ENCODE assay signal across 14 cellular contexts in the genomic region with DNA sequence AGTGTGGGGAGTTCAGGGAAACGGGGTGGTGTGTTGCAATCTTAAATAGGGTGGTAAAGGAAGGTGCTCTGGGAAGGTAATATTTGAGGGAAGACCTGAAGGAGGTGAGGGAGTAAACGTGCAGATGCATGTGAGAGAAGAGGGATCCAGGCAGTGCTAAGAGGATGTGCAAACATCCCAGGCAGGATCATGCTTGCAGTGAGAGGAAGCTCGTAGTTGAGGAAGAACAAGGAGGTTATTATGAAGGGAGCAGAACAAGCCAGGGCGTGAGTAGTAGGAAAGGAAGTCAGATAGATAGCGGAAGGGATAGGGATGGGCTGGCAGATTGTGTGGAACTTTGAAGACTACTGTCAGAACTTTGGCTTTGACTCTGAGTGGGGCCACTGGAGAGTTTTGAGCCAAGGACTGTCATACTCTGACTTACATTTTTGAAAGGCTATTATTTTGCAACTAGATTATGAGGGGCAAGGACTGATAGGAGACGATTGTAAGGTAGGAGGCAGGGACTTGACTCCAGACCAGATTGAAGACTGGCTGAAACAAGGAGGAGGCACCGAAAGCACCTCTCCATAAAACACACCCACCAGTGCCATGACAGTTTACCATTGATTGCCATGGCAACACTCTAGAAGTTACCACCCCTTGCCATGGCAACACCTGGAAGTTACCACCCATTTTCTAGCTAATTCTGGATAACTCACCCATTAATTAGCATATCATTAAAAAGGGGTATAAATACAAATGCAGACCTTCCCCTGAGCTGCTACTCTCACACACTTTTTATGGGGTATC.
A peak's percentile ranks its signal among the peaks of the same experiment; 100 is the strongest.
DNase-seq lines count a peak whose midpoint lies in the region; ATAC-seq and TF ChIP-seq lines count a peak whose summit lies in the region.
"Had no signal": no experiment of that assay in that cellular context is flagged by ENCODE, and none has a peak within 500 bp of the region (broad histone marks: within the 10 kb centered on the region; RNA-seq: fewer than 3 reads in every experiment).

No MANE protein-coding gene starts in this region.

- H3K27ac ChIP-seq in RWPE2 (ENCODE audit: poor library complexity, severe bottlenecking), result peak overlapping the region; percentile 80
- peak overlapping the region in 2 of 4 donors; percentile 18 to 52 for H3K27ac ChIP-seq in gastroesophageal sphincter
- peak overlapping the region in 3 of 4 donors; percentile 19 to 52 (median 22) for H3K27ac ChIP-seq in sigmoid colon
- no peak overlapping the region for H3K27ac ChIP-seq in stomach
- no peak overlapping the region for H3K27ac ChIP-seq in osteoblast (ENCODE audit: low read depth, low read length)
- H3K27ac ChIP-seq: body of pancreas, SK-N-MC, WERI-Rb-1 had no signal

- H3K4me2 ChIP-seq in osteoblast (ENCODE audit: insufficient read depth, low read length), result no peak overlapping the region

- H4K20me1 ChIP-seq in osteoblast (ENCODE audit: insufficient read depth, low read length), result no peaks in the 10 kb centered on the region

- WGBS in gastroesophageal sphincter (ENCODE audit: low coverage in 1 of 2), 2 donors, result 61 to 72% methylated on average over 6 to 7 of the region's 7 CpGs
- 70 to 75% methylated on average over 7 of the region's 7 CpGs for WGBS in sigmoid colon, 2 donors
- 66 to 72% (median 70%) methylated on average over 7 of the region's 7 CpGs for WGBS in stomach, 5 donors

- H3K27me3 ChIP-seq in RWPE2 (ENCODE audit: insufficient read depth, poor library complexity, severe bottlenecking), result no peaks in the 10 kb centered on the region
- no peaks in the 10 kb centered on the region for H3K27me3 ChIP-seq in gastroesophageal sphincter
- no peaks in the 10 kb centered on the region for H3K27me3 ChIP-seq in sigmoid colon
- no peaks in the 10 kb centered on the region for H3K27me3 ChIP-seq in stomach
- H3K27me3 ChIP-seq in osteoblast (ENCODE audit: insufficient read depth, low read length), result no peaks in the 10 kb centered on the region
- H3K27me3 ChIP-seq: body of pancreas had no signal

- intact Hi-C loops in sigmoid colon (cut with DNase I) (no loop called here), stomach (cut with DNase I; ENCODE audit: low total_unique reads) (no loop called here)

- no peak overlapping the region for H2AFZ ChIP-seq in osteoblast (ENCODE audit: low read length)

- H3K4me1 ChIP-seq in RWPE2 (ENCODE audit: insufficient read depth, poor library complexity, severe bottlenecking) (peaks cover 10% of the 10 kb centered on the region), gastroesophageal sphincter (peaks cover 0 to 27% (median 11%) of the 10 kb centered on the region in 3 donors), sigmoid colon (peaks cover 0 to 40% (median 23%) of the 10 kb centered on the region in 4 donors), stomach (peaks cover 0 to 8% (median 0%) of the 10 kb centered on the region in 4 donors), osteoblast (ENCODE audit: insufficient read depth, low read length) (no peaks in the 10 kb centered on the region)

- TF ChIP-seq CTCF in RWPE2 (IDR thresholded peaks at IDR 0.05; ENCODE audit: poor library complexity, severe bottlenecking) (no peak), gastroesophageal sphincter (IDR thresholded peaks at IDR 0.05) (no peak), sigmoid colon (IDR thresholded peaks at IDR 0.05) (no peak), stomach (IDR thresholded peaks at IDR 0.05) (no peak), osteoblast (IDR thresholded peaks at IDR 0.05; ENCODE audit: extremely low read depth, low read depth, low read length) (no peak)

- TF ChIP-seq EP300 in gastroesophageal sphincter (IDR thresholded peaks at IDR 0.05) (no peak), sigmoid colon (IDR thresholded peaks at IDR 0.05) (no peak), stomach (IDR thresholded peaks at IDR 0.05) (no peak)

- DNase-seq in SKM-1 treated with dmso at 0.1 percent for 144 hours (lab: John Stamatoyannopoulos, UW; ENCODE audit: unreplicated experiment) (peak; percentile 19), SKM-1 (lab: John Stamatoyannopoulos, UW; ENCODE audit: unreplicated experiment) (no peak), RWPE2 (ENCODE audit: low spot score) (peak; percentile 69), sigmoid colon (no peak), stomach (no peak), osteoblast (ENCODE audit: insufficient read length, low spot score, missing footprints) (no peak)
- no peak for DNase-seq in activated CD4-positive, CD25-positive, alpha-beta regulatory T cell (lab: John Stamatoyannopoulos, UW)
- DNase-seq: activated naive CD4-positive, alpha-beta T cell; body of pancreas; Calu3; NCI-H1694 treated with DMSO at 0.1 percent for 48 hours; WERI-Rb-1 had no signal

- H3K36me3 ChIP-seq in RWPE2 (ENCODE audit: low read depth) (no peaks in the 10 kb centered on the region), gastroesophageal sphincter (no peaks in the 10 kb centered on the region), sigmoid colon (no peaks in the 10 kb centered on the region), stomach (no peaks in the 10 kb centered on the region), osteoblast (ENCODE audit: insufficient read depth, low read length) (no peaks in the 10 kb centered on the region)
- H3K36me3 ChIP-seq: WERI-Rb-1 had no signal

- H3K4me3 ChIP-seq in RWPE2 (ENCODE audit: severe bottlenecking), result no peak overlapping the region
- H3K4me3 ChIP-seq in gastroesophageal sphincter, result no peak overlapping the region
- H3K4me3 ChIP-seq in sigmoid colon, result no peak overlapping the region
- no peak overlapping the region for H3K4me3 ChIP-seq in stomach
- no peak overlapping the region for H3K4me3 ChIP-seq in osteoblast (ENCODE audit: insufficient read depth, low read length)
- H3K4me3 ChIP-seq: body of pancreas, SK-N-MC had no signal

- ATAC-seq in RWPE2 (ENCODE audit: low read depth) (peak; percentile 97), gastroesophageal sphincter (peak; percentile 32)
- ATAC-seq: body of pancreas had no signal

- no peaks in the 10 kb centered on the region for H3K9me3 ChIP-seq in RWPE2 (ENCODE audit: severe bottlenecking)
- no peaks in the 10 kb centered on the region for H3K9me3 ChIP-seq in gastroesophageal sphincter
- peaks cover 0 to 5% (median 0%) of the 10 kb centered on the region in 4 donors for H3K9me3 ChIP-seq in sigmoid colon
- peaks cover 0 to 12% (median 4%) of the 10 kb centered on the region in 4 donors for H3K9me3 ChIP-seq in stomach
- H3K9me3 ChIP-seq in osteoblast (ENCODE audit: low read depth, low read length), result no peaks in the 10 kb centered on the region

- no peaks in the 10 kb centered on the region for H3K79me2 ChIP-seq in osteoblast (ENCODE audit: insufficient read depth, low read length)

- TF ChIP-seq POLR2A in gastroesophageal sphincter (IDR thresholded peaks at IDR 0.05), result no peak
- TF ChIP-seq POLR2A in sigmoid colon (IDR thresholded peaks at IDR 0.05), result no peak
- no peak for TF ChIP-seq POLR2A in stomach (IDR thresholded peaks at IDR 0.05)

Comparison
In these comparisons a context has a peak if more than half of its experiments do, and no peak if none do; other contexts are left out.
1. DNase-seq: peak in SKM-1 treated with dmso at 0.1 percent for 144 hours (single experiment) and RWPE2 (single experiment); none in SKM-1 (single experiment), sigmoid colon (single experiment), activated CD4-positive, CD25-positive, alpha-beta regulatory T cell (0 of 4), stomach (single experiment) and osteoblast (single experiment).
2. H3K27ac ChIP-seq: peak in RWPE2 (single experiment) and sigmoid colon (3 of 4); none in stomach (0 of 5) and osteoblast (single experiment).